In the genomic region with DNA sequence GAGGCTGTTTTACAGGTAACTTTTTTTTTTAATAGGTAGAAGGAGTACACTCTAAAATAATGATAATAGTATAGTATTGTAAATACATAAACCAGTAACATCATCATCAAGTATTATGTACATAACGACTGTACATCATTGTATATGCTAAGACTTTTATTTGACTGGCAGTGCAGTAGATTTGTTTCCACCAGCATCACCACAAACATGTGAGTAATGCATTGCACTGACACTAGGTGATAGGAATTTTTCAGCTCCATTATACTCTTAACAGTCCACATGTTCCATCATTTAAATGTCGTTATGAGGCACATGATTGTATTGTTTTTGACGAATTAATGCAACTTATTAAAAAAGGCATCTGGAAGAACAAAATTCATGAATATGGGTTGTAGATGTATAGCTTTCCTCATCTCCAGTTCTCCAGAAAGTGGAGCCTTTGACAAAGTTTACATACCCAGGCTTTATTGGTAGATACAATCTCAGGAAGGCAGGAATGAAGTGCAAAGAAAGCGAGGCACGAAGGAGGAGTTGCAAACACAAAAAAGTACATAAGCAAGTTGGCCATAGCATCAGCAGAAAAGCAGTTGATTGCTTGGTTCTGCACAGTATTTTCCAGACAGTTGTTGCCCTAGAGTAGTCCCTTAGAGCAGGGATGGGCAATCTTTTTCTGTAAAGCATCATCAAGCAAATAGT, we compare ENCODE assay signal across 21 cellular contexts.
"Had no signal": no experiment of that assay in that cellular context is flagged by ENCODE, and none has a peak within 500 bp of the region (broad histone marks: within the 10 kb centered on the region; RNA-seq: fewer than 3 reads in every experiment).

No MANE protein-coding gene starts in this region.

- H3K27ac Mint-ChIP-seq: activated CD4-positive, alpha-beta T cell treated with anti-CD3 and anti-CD28 coated beads for 36 hours; activated naive CD8-positive, alpha-beta T cell treated with anti-CD3 and anti-CD28 coated beads for 36 hours; activated T-helper 1 cell treated with anti-CD3 and anti-CD28 coated beads, Interleukin-12 subunit alpha, Interleukin-12 subunit beta, Interleukin-2, Interleukin-4 antibody, amounts not matched to agents 30 ng/mL and 10 ng/mL and 1 ng/mL, durations not matched to agents 14 hours and 24 hours and 36 hours; dendritic cell treated with granulocyte-macrophage colony-stimulating factor and Interleukin-4, amounts not matched to agents 40 ng/mL and 50 ng/mL, for 4 days; mesothelial cell of epicardium; nephron progenitor cell; stimulated activated naive CD8-positive, alpha-beta T cell treated with anti-CD3 and anti-CD28 coated beads, Interleukin-15, amount 100 ng/mL, for 72 hours; type B pancreatic cell; WTC11 had no signal

- ATAC-seq: activated CD4-positive, alpha-beta T cell treated with anti-CD3 and anti-CD28 coated beads for 36 hours; lower lobe of right lung; stimulated activated naive CD8-positive, alpha-beta T cell treated with anti-CD3 and anti-CD28 coated beads, Interleukin-15, amount 100 ng/mL, for 72 hours; WTC11 had no signal

- H3K9me3 Mint-ChIP-seq: activated T-helper 1 cell treated with anti-CD3 and anti-CD28 coated beads, Interleukin-12 subunit alpha, Interleukin-12 subunit beta, Interleukin-2, Interleukin-4 antibody, amounts not matched to agents 30 ng/mL and 10 ng/mL and 1 ng/mL, durations not matched to agents 14 hours and 24 hours and 36 hours; dendritic cell treated with granulocyte-macrophage colony-stimulating factor and Interleukin-4, amounts not matched to agents 40 ng/mL and 50 ng/mL, for 4 days; nephron progenitor cell; WTC11 had no signal

- H3K27me3 Mint-ChIP-seq: activated naive CD8-positive, alpha-beta T cell treated with anti-CD3 and anti-CD28 coated beads for 36 hours; dendritic cell treated with granulocyte-macrophage colony-stimulating factor and Interleukin-4, amounts not matched to agents 40 ng/mL and 50 ng/mL, for 4 days; stimulated activated naive CD8-positive, alpha-beta T cell treated with anti-CD3 and anti-CD28 coated beads, Interleukin-15, amount 100 ng/mL, for 72 hours; type B pancreatic cell had no signal

- H3K4me3 ChIP-seq: esophagus muscularis mucosa, hepatocyte, lower lobe of right lung, right atrium auricular region, suprapubic skin had no signal

- H3K36me3 Mint-ChIP-seq: activated naive CD8-positive, alpha-beta T cell treated with anti-CD3 and anti-CD28 coated beads for 36 hours; mesothelial cell of epicardium; type B pancreatic cell; WTC11 had no signal

- DNase-seq: activated CD4-positive, alpha-beta T cell treated with anti-CD3 and anti-CD28 coated beads for 36 hours; activated CD4-positive, alpha-beta T cell treated with anti-CD3 and anti-CD28 coated beads, Interleukin-2, amount 50 U/mL, for 48 hours; activated naive CD8-positive, alpha-beta T cell treated with anti-CD3 and anti-CD28 coated beads for 36 hours; cerebellar nuclear complex; effector CD8-positive, alpha-beta T cell; lower lobe of right lung; nephron progenitor cell; nucleus accumbens; posterior cingulate gyrus; stimulated activated CD4-positive, alpha-beta T cell treated with anti-CD3 and anti-CD28 coated beads, Interleukin-2, amount 100 ng/mL, for 24 hours; stimulated activated naive CD8-positive, alpha-beta T cell treated with anti-CD3 and anti-CD28 coated beads, Interleukin-15, amount 100 ng/mL, for 72 hours had no signal

- H3K36me3 ChIP-seq: esophagus muscularis mucosa, lower lobe of right lung, right atrium auricular region, suprapubic skin had no signal

- H3K4me3 Mint-ChIP-seq: activated CD4-positive, alpha-beta T cell treated with anti-CD3 and anti-CD28 coated beads for 36 hours; activated naive CD8-positive, alpha-beta T cell treated with anti-CD3 and anti-CD28 coated beads for 36 hours; activated T-helper 1 cell treated with anti-CD3 and anti-CD28 coated beads, Interleukin-12 subunit alpha, Interleukin-12 subunit beta, Interleukin-2, Interleukin-4 antibody, amounts not matched to agents 30 ng/mL and 10 ng/mL and 1 ng/mL, durations not matched to agents 14 hours and 24 hours and 36 hours; dendritic cell treated with granulocyte-macrophage colony-stimulating factor and Interleukin-4, amounts not matched to agents 40 ng/mL and 50 ng/mL, for 4 days; mesothelial cell of epicardium; nephron progenitor cell; stimulated activated naive CD8-positive, alpha-beta T cell treated with anti-CD3 and anti-CD28 coated beads, Interleukin-15, amount 100 ng/mL, for 72 hours; type B pancreatic cell; WTC11 had no signal

- H3K4me1 Mint-ChIP-seq: activated CD4-positive, alpha-beta T cell treated with anti-CD3 and anti-CD28 coated beads for 36 hours; activated naive CD8-positive, alpha-beta T cell treated with anti-CD3 and anti-CD28 coated beads for 36 hours; nephron progenitor cell; stimulated activated naive CD8-positive, alpha-beta T cell treated with anti-CD3 and anti-CD28 coated beads, Interleukin-15, amount 100 ng/mL, for 72 hours had no signal

- H3K27me3 ChIP-seq: esophagus muscularis mucosa, hepatocyte, right atrium auricular region, suprapubic skin had no signal

- FAIRE-seq: TTC549 had no signal
